ENCODE assay signal across 8 cellular contexts in the genomic region with DNA sequence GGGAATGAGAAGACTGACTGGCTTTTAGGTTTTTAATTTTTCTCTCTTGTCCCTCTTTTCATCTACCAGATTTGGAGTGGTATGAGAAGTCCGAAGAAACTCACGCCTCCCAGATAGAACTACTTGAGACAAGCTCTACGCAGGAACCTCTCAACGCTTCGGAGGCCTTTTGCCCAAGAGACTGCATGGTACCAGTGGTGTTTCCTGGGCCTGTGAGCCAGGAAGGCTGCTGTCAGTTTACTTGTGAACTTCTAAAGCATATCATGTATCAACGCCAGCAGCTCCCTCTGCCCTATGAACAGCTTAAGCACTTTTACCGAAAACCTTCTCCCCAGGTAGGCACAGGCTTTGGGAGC. TPM values are rescaled to one million over a fixed set of nuclear protein-coding genes. Genes with fewer than 3 reads are reported as not detected.
A peak's percentile ranks its signal among the peaks of the same experiment; 100 is the strongest.
DNase-seq lines count a peak whose midpoint lies in the region; ATAC-seq and TF ChIP-seq lines count a peak whose summit lies in the region.

No MANE protein-coding gene starts in this region.

- peak overlapping the region; percentile 95 for H3K27ac Mint-ChIP-seq in endothelial cell (ENCODE audit: unreplicated experiment)
- H3K27ac Mint-ChIP-seq in nephron progenitor cell = peak overlapping the region; percentile 69

- peaks cover 32% of the 10 kb centered on the region for H3K4me1 Mint-ChIP-seq in endothelial cell (ENCODE audit: unreplicated experiment)
- peaks cover 46% of the 10 kb centered on the region for H3K4me1 Mint-ChIP-seq in nephron progenitor cell

- H3K9ac ChIP-seq in SK-N-MC (ENCODE audit: insufficient read length) = peak overlapping the region; percentile 92

- peak; percentile 7 for DNase-seq in activated naive CD4-positive, alpha-beta T cell treated with Interleukin-2 at 50 U/mL for 16 hours
- no peak for DNase-seq in activated naive CD4-positive, alpha-beta T cell treated with anti-CD3 and anti-CD28 coated beads, Interleukin-2, amount 50 U/mL, for 16 hours
- DNase-seq in SK-N-MC (ENCODE audit: low read depth, low spot score) (no peak), endothelial cell (ENCODE audit: low spot score) (no peak), nephron progenitor cell (no peak), NCI-H446 treated with DMSO at 0.1 percent for 48 hours (lab: John Stamatoyannopoulos, UW) (no peak), SKM-1 (lab: John Stamatoyannopoulos, UW; ENCODE audit: unreplicated experiment) (no peak)

- peaks cover 13% of the 10 kb centered on the region for H3K36me3 Mint-ChIP-seq in endothelial cell (ENCODE audit: low read depth, unreplicated experiment)
- peaks cover 28% of the 10 kb centered on the region for H3K36me3 Mint-ChIP-seq in nephron progenitor cell (ENCODE audit: low read depth)

- H3K4me3 ChIP-seq in SK-N-MC = peak overlapping the region; percentile 88

- H3K9me3 ChIP-seq in SK-N-MC (ENCODE audit: low read depth, low read length) = no peaks in the 10 kb centered on the region

- TF ChIP-seq CTCF in endothelial cell (IDR thresholded peaks at IDR 0.05; ENCODE audit: unreplicated experiment) (no peak), nephron progenitor cell (IDR thresholded peaks at IDR 0.05) (no peak)

- no peaks in the 10 kb centered on the region for H3K9me3 Mint-ChIP-seq in endothelial cell (ENCODE audit: unreplicated experiment)
- H3K9me3 Mint-ChIP-seq in nephron progenitor cell = no peaks in the 10 kb centered on the region

- H3K27me3 Mint-ChIP-seq in endothelial cell (ENCODE audit: unreplicated experiment) (peaks cover 11% of the 10 kb centered on the region), nephron progenitor cell (ENCODE audit: low read depth, poor library complexity) (no peaks in the 10 kb centered on the region)

- H3K27ac ChIP-seq in SK-N-MC = peak overlapping the region; percentile 67; the same call in 1 of the 2 replicates

- no peak for ATAC-seq in GM21786 (IDR thresholded peaks at IDR 0.05; ENCODE audit: unreplicated experiment)

- H3K4me3 Mint-ChIP-seq in endothelial cell (ENCODE audit: unreplicated experiment) = peak overlapping the region; percentile 99
- H3K4me3 Mint-ChIP-seq in nephron progenitor cell = peak overlapping the region; percentile 99

- H3K36me3 ChIP-seq in SK-N-MC (ENCODE audit: insufficient read depth, low read length) = peaks cover 40% of the 10 kb centered on the region

RNA-seq across cellular contexts. Expression of gene MAD2L1BP, which starts 0.7 kb away (rescaled TPM):
- 26.8 TPM for total RNA-seq in endothelial cell (ENCODE audit: unreplicated experiment)

RNA-seq across cellular contexts. Expression of gene GTPBP2, which starts 7.2 kb away (rescaled TPM):
- 76.6 TPM for total RNA-seq in endothelial cell (ENCODE audit: unreplicated experiment)

RNA-seq across cellular contexts. Expression of gene RSPH9, which starts 8.5 kb away (rescaled TPM):
- not detected for total RNA-seq in endothelial cell (ENCODE audit: unreplicated experiment)

RNA-seq across cellular contexts. Expression of gene MRPS18A, which starts 51.3 kb away (rescaled TPM):
- total RNA-seq in endothelial cell (ENCODE audit: unreplicated experiment) = 45.5 TPM
